In genomic region chr1:56502700-56503245, GRCh38 we compare ENCODE assay signal across 18 cellular contexts.
DNase-seq lines count a peak whose midpoint lies in the region; ATAC-seq and TF ChIP-seq lines count a peak whose summit lies in the region.
"Had no signal": no experiment of that assay in that cellular context is flagged by ENCODE, and none has a peak within 500 bp of the region (broad histone marks: within the 10 kb centered on the region; RNA-seq: fewer than 3 reads in every experiment).

No MANE protein-coding gene starts in this region.

- in situ Hi-C loops in astrocyte of the spinal cord (cut with HindIII; ENCODE audit: low sequenced_read_pairs), result no loop called here

- TF ChIP-seq CTCF in right atrium auricular region (IDR thresholded peaks at IDR 0.05) (no peak), astrocyte of the spinal cord (IDR thresholded peaks at IDR 0.05; ENCODE audit: low read depth, low read length) (peak; percentile 4), type B pancreatic cell (conservative IDR thresholded peaks at IDR 0.05) (no peak)

- no peaks in the 10 kb centered on the region for H3K27me3 ChIP-seq in right atrium auricular region
- H3K27me3 ChIP-seq: upper lobe of left lung had no signal

- H3K27ac ChIP-seq in right atrium auricular region, result no peak overlapping the region
- H3K27ac ChIP-seq: SK-N-MC, WERI-Rb-1 had no signal

- H3K9me3 ChIP-seq in right atrium auricular region (no peaks in the 10 kb centered on the region), T-helper 17 cell (ENCODE audit: control insufficient read depth, low read length, poor library complexity, severe bottlenecking) (no peaks in the 10 kb centered on the region)
- H3K9me3 ChIP-seq: upper lobe of left lung had no signal

- H3K4me3 Mint-ChIP-seq in type B pancreatic cell, result no peak overlapping the region
- H3K4me3 Mint-ChIP-seq in T-helper 17 cell, result no peak overlapping the region
- H3K4me3 Mint-ChIP-seq: activated naive CD4-positive, alpha-beta T cell treated with anti-CD3 and anti-CD28 coated beads for 36 hours had no signal

- no peaks in the 10 kb centered on the region for H3K27me3 Mint-ChIP-seq in type B pancreatic cell
- H3K27me3 Mint-ChIP-seq in T-helper 17 cell, result peaks cover 18% of the 10 kb centered on the region

- ATAC-seq in left cardiac atrium (peak; percentile 27 to 45), HG02870 (IDR thresholded peaks at IDR 0.05; ENCODE audit: unreplicated experiment) (no peak), T-helper 17 cell (no peak)

- H3K4me1 Mint-ChIP-seq in type B pancreatic cell (ENCODE audit: unreplicated experiment), result peaks cover 57% of the 10 kb centered on the region
- no peaks in the 10 kb centered on the region for H3K4me1 Mint-ChIP-seq in T-helper 17 cell

- no peak for DNase-seq in left cardiac atrium
- no peak for DNase-seq in right atrium auricular region (ENCODE audit: low spot score)
- DNase-seq in astrocyte of the spinal cord (ENCODE audit: low read depth, low spot score), result peak; percentile 55
- peak; percentile 69 for DNase-seq in iris pigment epithelial cell (ENCODE audit: low read depth)
- peak; percentile 13 for DNase-seq in type B pancreatic cell (ENCODE audit: extremely low spot score, unreplicated experiment)
- no peak for DNase-seq in T-helper 17 cell
- no peak for DNase-seq in 8988T
- DNase-seq: activated naive CD4-positive, alpha-beta T cell treated with anti-CD3 and anti-CD28 coated beads for 36 hours; DMS153; mesendoderm; NCI-H1930; nucleus accumbens; stimulated activated CD4-positive, alpha-beta T cell treated with anti-CD3 and anti-CD28 coated beads, Interleukin-15, amount 100 ng/mL, for 24 hours; stimulated activated CD8-positive, alpha-beta memory T cell treated with anti-CD3 and anti-CD28 coated beads, Interleukin-4, amount 100 ng/mL, for 48 hours; upper lobe of left lung; WERI-Rb-1 had no signal

- peaks cover 0 to 65% of the 10 kb centered on the region in 2 donors for H3K4me1 ChIP-seq in right atrium auricular region

- H3K36me3 Mint-ChIP-seq in type B pancreatic cell (peaks cover 80% of the 10 kb centered on the region), T-helper 17 cell (ENCODE audit: low read depth) (no peaks in the 10 kb centered on the region)

- H3K27ac Mint-ChIP-seq in type B pancreatic cell, result no peak overlapping the region
- no peak overlapping the region for H3K27ac Mint-ChIP-seq in T-helper 17 cell
- H3K27ac Mint-ChIP-seq: activated naive CD4-positive, alpha-beta T cell treated with anti-CD3 and anti-CD28 coated beads for 36 hours had no signal

- H3K36me3 ChIP-seq in right atrium auricular region, result peaks cover 35% of the 10 kb centered on the region
- H3K36me3 ChIP-seq: WERI-Rb-1 had no signal

- H3K9me3 Mint-ChIP-seq in type B pancreatic cell, result peaks cover 4% of the 10 kb centered on the region
- H3K9me3 Mint-ChIP-seq: activated naive CD4-positive, alpha-beta T cell treated with anti-CD3 and anti-CD28 coated beads for 36 hours had no signal

- H3K4me3 ChIP-seq in right atrium auricular region, result no peak overlapping the region
- no peak overlapping the region for H3K4me3 ChIP-seq in astrocyte of the spinal cord (ENCODE audit: low read depth, low read length)
- H3K4me3 ChIP-seq: SK-N-MC, upper lobe of left lung had no signal

- intact Hi-C loops in left cardiac atrium (cut with DNase I), result loop anchor here in 1 of 2 donors (10.0 kb wide), 1 partner anchor 72 kb away; the partner anchor contains the start of gene PLPP3

Comparison
In these comparisons a context has a peak if more than half of its experiments do, and no peak if none do; other contexts are left out.
1. ATAC-seq: peak in left cardiac atrium (2 of 2); none in HG02870 (single experiment) and T-helper 17 cell (single experiment).
2. DNase-seq: peak in astrocyte of the spinal cord (single experiment), iris pigment epithelial cell (single experiment) and type B pancreatic cell (single experiment); none in left cardiac atrium (single experiment), right atrium auricular region (single experiment), T-helper 17 cell (0 of 3) and 8988T (single experiment).